Comparison of ENCODE assay signal across 12 cellular contexts in the genomic region with DNA sequence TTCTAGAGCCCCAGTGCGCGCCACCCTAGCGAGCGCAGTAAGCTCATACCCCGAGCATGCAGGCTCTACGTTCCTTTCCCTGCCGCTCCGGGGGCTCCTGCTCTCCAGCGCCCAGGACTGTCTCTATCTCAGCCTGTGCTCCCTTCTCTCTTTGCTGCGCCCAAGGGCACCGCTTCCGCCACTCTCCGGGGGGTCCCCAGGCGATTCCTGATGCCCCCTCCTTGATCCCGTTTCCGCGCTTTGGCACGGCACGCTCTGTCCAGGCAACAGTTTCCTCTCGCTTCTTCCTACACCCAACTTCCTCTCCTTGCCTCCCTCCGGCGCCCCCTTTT. TPM values are rescaled to one million over a fixed set of nuclear protein-coding genes. Genes with fewer than 3 reads are reported as not detected.
DNase-seq lines count a peak whose midpoint lies in the region; ATAC-seq and TF ChIP-seq lines count a peak whose summit lies in the region.
"Had no signal": no experiment of that assay in that cellular context is flagged by ENCODE, and none has a peak within 500 bp of the region (broad histone marks: within the 10 kb centered on the region; RNA-seq: fewer than 3 reads in every experiment).

No MANE protein-coding gene starts in this region.

- POLR2A ChIA-PET in A673 (lab: Charles Lee; ENCODE audit: low non-redundant PET): interaction anchor here (0.6 kb wide), 1 partner anchor 34 kb away, joined by 8 read pairs; no protein-coding TSS in a partner anchor

- CTCF ChIA-PET in A673 (lab: Charles Lee): no interaction called here

- intact Hi-C loops in A673 (cut with micrococcal nuclease; ENCODE audit: unreplicated experiment): loop anchor here (1.0 kb wide), 1 partner anchor 55 kb away; no protein-coding TSS in a partner anchor

- peak overlapping the region; percentile 76 for H2AFZ ChIP-seq in neural progenitor cell (replicated peaks)

- ATAC-seq in GM18909 (IDR thresholded peaks at IDR 0.05; ENCODE audit: poor library complexity, unreplicated experiment) (no peak), HG03442 (IDR thresholded peaks at IDR 0.05; ENCODE audit: unreplicated experiment) (no peak)

- TF ChIP-seq CTCF in A673 (conservative IDR thresholded peaks at IDR 0.05; ENCODE audit: low read depth, low read length) (no peak), right atrium auricular region (IDR thresholded peaks at IDR 0.05) (no peak), neural progenitor cell (IDR thresholded peaks at IDR 0.05) (no peak)

- H3K9me3 Mint-ChIP-seq in neural progenitor cell: peaks cover 3% of the 10 kb centered on the region
- H3K9me3 Mint-ChIP-seq: central memory CD8-positive, alpha-beta T cell had no signal

- no peaks in the 10 kb centered on the region for H3K79me2 ChIP-seq in neural progenitor cell (ENCODE audit: low read depth)

- no peak overlapping the region for H3K27ac Mint-ChIP-seq in neural progenitor cell

- H3K4me1 ChIP-seq in A673 (ENCODE audit: insufficient read depth, low read length, poor library complexity, severe bottlenecking): peaks cover 48% of the 10 kb centered on the region
- H3K4me1 ChIP-seq in right atrium auricular region: peaks cover 0 to 31% of the 10 kb centered on the region in 2 donors
- peaks cover 11% of the 10 kb centered on the region for H3K4me1 ChIP-seq in neural progenitor cell

- peak overlapping the region; percentile 76 for H3K4me3 Mint-ChIP-seq in neural progenitor cell

- no peaks in the 10 kb centered on the region for H3F3A ChIP-seq in neural progenitor cell (ENCODE audit: low read depth)

- H3K27me3 ChIP-seq in A673 (replicated peaks; ENCODE audit: insufficient read depth, low read depth, low read length, poor library complexity) (no peaks in the 10 kb centered on the region), right atrium auricular region (no peaks in the 10 kb centered on the region), neural progenitor cell (peaks cover 100% of the 10 kb centered on the region)

- H3K27ac ChIP-seq in A673 (ENCODE audit: low read depth, low read length, poor library complexity, severe bottlenecking): peak overlapping the region; percentile 93
- no peak overlapping the region for H3K27ac ChIP-seq in right atrium auricular region
- no peak overlapping the region for H3K27ac ChIP-seq in neural progenitor cell
- H3K27ac ChIP-seq: BLaER1 had no signal

- peak overlapping the region; percentile 73 for H3K4me3 ChIP-seq in A673 (ENCODE audit: low read depth, low read length, poor library complexity, severe bottlenecking)
- H3K4me3 ChIP-seq in right atrium auricular region: peak overlapping the region; percentile 36 to 47
- H3K4me3 ChIP-seq in neural progenitor cell: peak overlapping the region; percentile 44
- H3K4me3 ChIP-seq: BLaER1, GM12878 had no signal

- peak overlapping the region; percentile 95 for H3K4me2 ChIP-seq in neural progenitor cell
- H3K4me2 ChIP-seq: BLaER1 had no signal

- TSS peak; percentile 35 for BruUV-seq in A673 (replicated peaks; lab: Mats Ljungman, UMichigan)

- peaks cover 3% of the 10 kb centered on the region for H3K9me3 ChIP-seq in A673 (ENCODE audit: low read depth, low read length, poor library complexity, severe bottlenecking)
- no peaks in the 10 kb centered on the region for H3K9me3 ChIP-seq in right atrium auricular region
- H3K9me3 ChIP-seq in neural progenitor cell (ENCODE audit: low read depth): no peaks in the 10 kb centered on the region

- DNase-seq in A673 (ENCODE audit: low spot score) (peak; percentile 60), SK-N-DZ (ENCODE audit: low spot score) (peak; percentile 20), right atrium auricular region (ENCODE audit: low spot score) (no peak), neural progenitor cell (ENCODE audit: low spot score) (peak; percentile 42), NCI-H2171 treated with DMSO at 0.1 percent for 48 hours (lab: John Stamatoyannopoulos, UW) (no peak), mesenteric fat pad (ENCODE audit: low spot score) (no peak)
- DNase-seq: stimulated activated CD4-positive, alpha-beta T cell treated with anti-CD3 and anti-CD28 coated beads, Interleukin-4, amount 100 ng/mL, for 4 hours had no signal

- H3K36me3 ChIP-seq in A673 (ENCODE audit: insufficient read depth, low read length, poor library complexity, severe bottlenecking): no peaks in the 10 kb centered on the region
- H3K36me3 ChIP-seq in right atrium auricular region: no peaks in the 10 kb centered on the region
- no peaks in the 10 kb centered on the region for H3K36me3 ChIP-seq in neural progenitor cell
- H3K36me3 ChIP-seq: BLaER1 had no signal

- H3K4me1 Mint-ChIP-seq in neural progenitor cell: peaks cover 17% of the 10 kb centered on the region

- peaks cover 61% of the 10 kb centered on the region for H3K27me3 Mint-ChIP-seq in neural progenitor cell (ENCODE audit: insufficient read depth, low read depth)

- no peaks in the 10 kb centered on the region for H3K36me3 Mint-ChIP-seq in neural progenitor cell

- H4K20me1 ChIP-seq in neural progenitor cell (ENCODE audit: low read depth): peaks cover 23% of the 10 kb centered on the region
- H4K20me1 ChIP-seq: BLaER1 had no signal

- H3K9ac ChIP-seq in neural progenitor cell: no peak overlapping the region
- H3K9ac ChIP-seq: BLaER1 had no signal

RNA-seq across cellular contexts. Expression of a gene that starts 0.8 kb away (rescaled TPM):
- 10.7 and 15.5 TPM in 2 replicates for total RNA-seq in A673 (2021)
- polyA plus RNA-seq in SK-N-DZ (2014; cell fraction: cytosol; rRNA removed): 0.15 and 0.37 TPM in 2 replicates
- polyA plus RNA-seq in SK-N-DZ (2014; cell fraction: nucleus; rRNA removed): 0.07 TPM in 1 of 2 replicates, not detected in the other
- total RNA-seq in right atrium auricular region: under 1 TPM; 0.11 to 0.28 TPM
- total RNA-seq in neural progenitor cell (ENCODE audit: low replicate concordance): not detected in 2 replicates
- 1.3 TPM for total RNA-seq in mesenteric fat pad
- total RNA-seq: GM12878 had no signal
- polyA plus RNA-seq: GM12878 had no signal

Comparison
In these comparisons a context has a peak if more than half of its experiments do, and no peak if none do; other contexts are left out.
1. DNase-seq: peak in A673 (single experiment), SK-N-DZ (single experiment) and neural progenitor cell (single experiment); none in right atrium auricular region (single experiment), NCI-H2171 treated with DMSO at 0.1 percent for 48 hours (single experiment) and mesenteric fat pad (single experiment).
2. Peak in every context shown above with its lines, with median percentiles within 50 percentile points of each other: H3K4me3 ChIP-seq.